ENCODE assay signal across 8 cellular contexts in genomic region chrX:47803103-47803502, GRCh38. TPM values are rescaled to one million over a fixed set of nuclear protein-coding genes. Genes with fewer than 3 reads are reported as not detected.
DNase-seq lines count a peak whose midpoint lies in the region; ATAC-seq, FAIRE-seq and TF ChIP-seq lines count a peak whose summit lies in the region.
"Not testable (repeated sequence)": the region's sequence is repeated elsewhere in the genome, so short reads cannot be mapped to it uniquely, and the experiment has no call there.

No MANE protein-coding gene starts in this region.

- TF ChIP-seq POLR2A in gastrocnemius medialis (IDR thresholded peaks at IDR 0.05), result not testable (repeated sequence)

- not testable (repeated sequence) for H3K27me3 ChIP-seq in BE2C, gastrocnemius medialis

- in situ Hi-C loops in gastrocnemius medialis (cut with MboI; ENCODE audit: low sequenced_read_pairs in 4 of 4), result not testable (repeated sequence)

- not testable (repeated sequence) for TF ChIP-seq CTCF in BE2C (IDR thresholded peaks at IDR 0.05; ENCODE audit: low read depth, low read length); HEK293 (tag by site-specific recombination; IDR thresholded peaks at IDR 0.05); epithelial cell of esophagus (IDR thresholded peaks at IDR 0.05; ENCODE audit: insufficient read depth, low read depth, low read length, missing control alignments); gastrocnemius medialis (IDR thresholded peaks at IDR 0.05 in 4 of 5, conservative IDR thresholded peaks at IDR 0.05 in 1 of 5)

- H3K4me1 ChIP-seq in BE2C; HEK293 (ENCODE audit: control insufficient read depth, insufficient read depth, low read length); gastrocnemius medialis: not testable (repeated sequence)

- H3K4me3 ChIP-seq in BE2C (ENCODE audit: low read depth, low read length), result peak overlapping the region; percentile 58
- H3K4me3 ChIP-seq in HEK293 (ENCODE audit: low read depth, low read length); epithelial cell of esophagus (ENCODE audit: low read length); gastrocnemius medialis: not testable (repeated sequence)

- intact Hi-C loops in gastrocnemius medialis (cut with DNase I; ENCODE audit: low total_unique reads), result not testable (repeated sequence)

- not testable (repeated sequence) for H3K27ac ChIP-seq in HEK293 (ENCODE audit: extremely low read depth, low read depth, low read length); gastrocnemius medialis

- not testable (repeated sequence) for H3K9me3 ChIP-seq in BE2C; HEK293 (ENCODE audit: control insufficient read depth, insufficient read depth, low read depth, low read length); gastrocnemius medialis

- DNase-seq in BE2C, result peak; percentile 18
- DNase-seq in NCI-H146 treated with DMSO at 0.1 percent for 48 hours (lab: John Stamatoyannopoulos, UW; ENCODE audit: unreplicated experiment), result peak; percentile 3
- peak; percentile 47 to 60 for DNase-seq in NCI-H526 (lab: John Stamatoyannopoulos, UW)
- peak; percentile 55 for DNase-seq in SHP77 treated with DMSO at 0.1 percent for 48 hours (lab: John Stamatoyannopoulos, UW)
- peak; percentile 15 for DNase-seq in epithelial cell of esophagus (ENCODE audit: low read depth)
- DNase-seq in gastrocnemius medialis, result peak in 1 of 2 donors; percentile 21

- H3K36me3 ChIP-seq in BE2C; HEK293 (ENCODE audit: control insufficient read depth in 2 of 2, insufficient read depth in 1 of 2, low read length in 2 of 2); gastrocnemius medialis: not testable (repeated sequence)

- CTCF ChIA-PET in HEK293 (lab: Yijun Ruan, JAX), result interaction anchor here (0.6 to 1.8 kb wide), 4 partner anchors 27 to 652 kb away, joined by 3 to 8 read pairs (median 4); no protein-coding TSS in a partner anchor

- ATAC-seq in gastrocnemius medialis, result peak; percentile 80 to 88

- FAIRE-seq in islet of Langerhans (lab: Jason Lieb, UNC), result peak; percentile 97

- POLR2A ChIA-PET in HEK293 (lab: Yijun Ruan, JAX), result not testable (repeated sequence)

TF ChIP-seq in HEK293, 187 proteins besides CTCF, POLR2A, EP300 and RAD21:
- peak; percentile 79 for TF ChIP-seq ZNF335 (tag by site-specific recombination; conservative IDR thresholded peaks at IDR 0.05)
- 0 out of 2 replicates have a peak, but pooled peaks have one; percentile 44 for TF ChIP-seq ZBTB17 (tag by site-specific recombination; IDR thresholded peaks at IDR 0.05)
- TF ChIP-seq GLIS1 (tag by site-specific recombination; IDR thresholded peaks at IDR 0.05), result peak; percentile 34; the same call in 1 of the 2 replicates

RNA-seq across cellular contexts. Expression of gene ZNF81, which starts 33.6 kb away (rescaled TPM):
- 4.7 TPM for polyA plus RNA-seq in BE2C (2012; ENCODE audit: insufficient read depth, insufficient read length, low read depth)
- 1 to 10 TPM in 3 of 4 donors, under 1 TPM in 1; 1.00 to 4.3 (median 3.3) TPM for total RNA-seq in gastrocnemius medialis
